ENCODE assay signal across 8 cellular contexts in the genomic region with DNA sequence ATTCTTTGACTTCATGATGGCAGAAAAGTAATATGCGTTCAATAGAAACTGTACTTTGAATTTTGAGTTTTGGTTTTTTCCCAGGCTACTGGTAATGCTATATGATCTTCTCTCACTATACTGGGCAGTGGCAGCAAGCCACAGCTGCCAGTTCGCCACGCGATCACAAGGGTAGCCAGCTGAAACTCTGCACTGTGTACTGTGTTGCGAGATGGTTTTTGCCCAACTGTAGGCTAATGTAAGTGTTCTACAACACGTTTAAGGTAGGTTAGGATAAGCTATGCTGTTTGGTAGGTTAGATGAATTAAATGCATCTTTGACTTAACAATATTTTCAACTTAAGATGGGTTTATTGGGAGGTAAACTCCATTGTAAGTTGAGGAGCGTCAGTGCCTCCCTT.
"Had no signal": no experiment of that assay in that cellular context is flagged by ENCODE, and none has a peak within 500 bp of the region (broad histone marks: within the 10 kb centered on the region; RNA-seq: fewer than 3 reads in every experiment).

No MANE protein-coding gene starts in this region.

- H3K27ac ChIP-seq: GM23248, KMS-11 had no signal

- FAIRE-seq: HTR-8/SVneo had no signal

- DNase-seq: GM23248, GOT3, H9, HCEC 1CT, IMR-90, KBM-7 had no signal

- H3K4me3 ChIP-seq: GM23248 had no signal
